Comparison of ENCODE assay signal across 27 cellular contexts in the genomic region with DNA sequence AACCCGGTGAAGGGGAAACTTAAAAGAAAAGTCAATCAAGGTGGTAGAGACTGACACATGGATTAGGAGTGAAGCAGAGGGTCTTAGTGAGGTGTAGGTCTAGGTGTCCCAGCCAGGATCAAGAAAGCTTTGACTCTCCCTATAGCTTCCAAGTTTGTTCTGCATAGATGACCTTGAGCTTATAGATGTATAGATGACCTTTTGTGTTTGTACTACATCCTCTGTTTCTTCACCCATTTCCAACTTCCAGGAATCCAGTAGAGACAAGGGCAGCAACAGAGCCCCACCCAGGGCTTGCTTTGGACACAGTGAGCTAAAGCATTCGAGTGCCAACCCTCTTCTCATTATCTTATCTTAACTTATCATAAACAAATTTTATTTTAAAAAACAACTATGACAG. TPM values are rescaled to one million over a fixed set of nuclear protein-coding genes. Genes with fewer than 3 reads are reported as not detected.
"Had no signal": no experiment of that assay in that cellular context is flagged by ENCODE, and none has a peak within 500 bp of the region (broad histone marks: within the 10 kb centered on the region; RNA-seq: fewer than 3 reads in every experiment).

No MANE protein-coding gene starts in this region.

- H3K27ac ChIP-seq: adrenal gland, breast epithelium, SJSA1 had no signal

- H3K9me3 Mint-ChIP-seq: activated naive CD8-positive, alpha-beta T cell treated with anti-CD3 and anti-CD28 coated beads, Interleukin-2, amount 10 ng/mL, durations not matched to agents 7 days and 5 days; T-helper 2 cell treated with Interferon-gamma antibody and Interleukin-4, amounts not matched to agents 5 μg/mL and 100 μg/mL, for 36 hours had no signal

- H3K27me3 ChIP-seq: adrenal gland, breast epithelium, SJSA1 had no signal

- H3K27ac Mint-ChIP-seq: activated CD8-positive, alpha-beta T cell treated with anti-CD3 and anti-CD28 coated beads, Interleukin-2, amount 10 ng/mL, durations not matched to agents 7 days and 5 days; activated naive CD8-positive, alpha-beta T cell treated with anti-CD3 and anti-CD28 coated beads, Interleukin-2, amount 10 ng/mL, durations not matched to agents 7 days and 5 days; T-helper 2 cell treated with Interferon-gamma antibody and Interleukin-4, amounts not matched to agents 5 μg/mL and 100 μg/mL, for 36 hours had no signal

- H3K36me3 ChIP-seq: adrenal gland, breast epithelium had no signal

- ATAC-seq: activated CD4-positive, CD25-positive, alpha-beta regulatory T cell treated with anti-CD3 and anti-CD28 coated beads, Interleukin-2, amount 50 U/mL, for 24 hours; activated CD8-positive, alpha-beta T cell treated with anti-CD3 and anti-CD28 coated beads, Interleukin-2, amount 10 ng/mL, durations not matched to agents 7 days and 5 days; SK-N-SH treated with all-trans-retinoic acid at 6 μM for 48 hours had no signal

- H3K4me3 Mint-ChIP-seq: activated CD8-positive, alpha-beta T cell treated with anti-CD3 and anti-CD28 coated beads, Interleukin-2, amount 10 ng/mL, durations not matched to agents 7 days and 5 days; activated naive CD8-positive, alpha-beta T cell treated with anti-CD3 and anti-CD28 coated beads, Interleukin-2, amount 10 ng/mL, durations not matched to agents 7 days and 5 days; T-helper 2 cell treated with Interferon-gamma antibody and Interleukin-4, amounts not matched to agents 5 μg/mL and 100 μg/mL, for 36 hours had no signal

- H3K4me3 ChIP-seq: adrenal gland, breast epithelium, SJSA1 had no signal

- H3K9me3 ChIP-seq: adrenal gland, breast epithelium, SJSA1 had no signal

- DNase-seq: activated CD4-positive, alpha-beta T cell treated with anti-CD3 and anti-CD28 coated beads for 4 hours; activated CD4-positive, alpha-beta T cell treated with anti-CD3 and anti-CD28 coated beads, Interleukin-2, amount 50 U/mL, for 4 hours; activated CD8-positive, alpha-beta memory T cell treated with anti-CD3 and anti-CD28 coated beads, Interleukin-2, amount 50 U/mL, for 48 hours; activated CD8-positive, alpha-beta T cell treated with anti-CD3 and anti-CD28 coated beads, Interleukin-2, amount 10 ng/mL, durations not matched to agents 7 days and 5 days; activated effector memory CD4-positive, alpha-beta T cell treated with Interleukin-2 at 50 U/mL for 16 hours; activated naive CD4-positive, alpha-beta T cell; activated naive CD8-positive, alpha-beta T cell treated with anti-CD3 and anti-CD28 coated beads, Interleukin-2, amount 10 ng/mL, durations not matched to agents 7 days and 5 days; activated T-cell treated with anti-CD3 and anti-CD28 coated beads, Interleukin-2, amount 50 U/mL, for 1 hour; adrenal gland; anterior cingulate cortex; caudate nucleus; Kasumi-1; KBM-7; NCI-H1105 treated with DMSO at 0.1 percent for 48 hours; NCI-H1436 treated with DMSO at 0.1 percent for 48 hours; NCI-H187; NCI-H2081; NCI-H510A treated with DMSO at 0.1 percent for 48 hours; NCI-H69; SHP77; SW 1271 had no signal

RNA-seq across cellular contexts. Expression of a gene that starts 44.6 kb away (rescaled TPM):
- total RNA-seq: activated CD8-positive, alpha-beta T cell treated with anti-CD3 and anti-CD28 coated beads, Interleukin-2, amount 10 ng/mL, durations not matched to agents 7 days and 5 days; activated naive CD8-positive, alpha-beta T cell treated with anti-CD3 and anti-CD28 coated beads, Interleukin-2, amount 10 ng/mL, durations not matched to agents 7 days and 5 days; breast epithelium; SJSA1; T-helper 1 cell treated with Interleukin-12 subunit alpha and Interleukin-12 subunit beta and Interleukin-4 antibody, amounts not matched to agents 30 ng/mL and 1 ng/mL, for 36 hours had no signal
